Comparison of ENCODE assay signal across 3 cellular contexts in the genomic region with DNA sequence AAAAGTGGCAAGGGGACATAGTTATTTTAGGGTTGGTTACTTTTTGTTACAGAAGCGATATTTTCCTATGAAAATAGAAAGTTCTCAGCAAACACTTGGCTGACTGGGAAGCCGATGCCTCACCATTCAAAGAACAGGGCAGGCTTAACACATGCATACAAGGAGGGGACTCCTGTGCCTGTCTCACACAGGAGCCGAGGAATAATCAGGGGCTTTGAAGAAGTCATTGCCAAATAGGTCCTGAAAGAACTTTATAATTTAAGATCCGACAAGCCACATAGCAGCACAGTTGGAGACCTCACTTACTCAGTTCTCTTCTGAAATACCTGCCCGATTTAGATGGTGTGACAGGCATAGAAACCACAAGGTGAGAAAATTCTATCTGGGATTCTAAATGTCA.
"Had no signal": no experiment of that assay in that cellular context is flagged by ENCODE, and none has a peak within 500 bp of the region (broad histone marks: within the 10 kb centered on the region; RNA-seq: fewer than 3 reads in every experiment).

No MANE protein-coding gene starts in this region.

- H3K4me3 ChIP-seq: GM12878 had no signal

- DNase-seq: GDM1, GF-D8 had no signal
